16 cellular contexts compared by ENCODE assay signal in the genomic region with DNA sequence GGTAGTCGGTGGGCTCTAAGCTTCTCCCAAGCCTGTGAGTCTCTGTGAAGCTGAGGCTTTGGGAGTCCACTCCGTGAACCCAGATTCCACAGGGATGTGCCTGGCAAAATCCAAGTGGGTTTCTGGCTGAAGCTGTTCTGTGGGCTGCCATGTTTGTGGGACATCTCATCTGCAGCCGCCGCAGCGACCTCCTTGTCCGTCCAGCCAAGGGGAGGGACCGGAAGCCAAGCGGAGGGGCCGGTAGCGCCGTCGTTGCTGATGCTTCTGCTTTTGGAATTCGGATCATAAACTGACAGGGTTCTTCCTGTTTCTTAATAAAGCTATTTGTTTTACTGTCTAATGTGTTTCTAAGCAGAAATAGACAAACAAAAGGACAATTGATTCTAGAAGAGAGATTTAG. TPM values are rescaled to one million over a fixed set of nuclear protein-coding genes. Genes with fewer than 3 reads are reported as not detected.
DNase-seq lines count a peak whose midpoint lies in the region; ATAC-seq and TF ChIP-seq lines count a peak whose summit lies in the region.
"Had no signal": no experiment of that assay in that cellular context is flagged by ENCODE, and none has a peak within 500 bp of the region (broad histone marks: within the 10 kb centered on the region; RNA-seq: fewer than 3 reads in every experiment).

No MANE protein-coding gene starts in this region.

- H3K4ac ChIP-seq in neuronal stem cell (ENCODE audit: low read length), result no peak overlapping the region

- peak; percentile 77 for DNase-seq in GF-D8 (lab: John Stamatoyannopoulos, UW)
- DNase-seq in OCI-M1 (lab: John Stamatoyannopoulos, UW), result peak; percentile 46
- peak; percentile 81 for DNase-seq in Right ventricle myocardium superior
- no peak for DNase-seq in neuronal stem cell (ENCODE audit: low spot score)
- DNase-seq in stimulated activated CD4-positive, alpha-beta T cell treated with anti-CD3 and anti-CD28 coated beads, Interleukin-12 subunit alpha, Interleukin-12 subunit beta, amount 100 ng/mL, for 4 hours, result no peak
- no peak for DNase-seq in activated CD8-positive, alpha-beta T cell treated with anti-CD3 and anti-CD28 coated beads for 36 hours
- DNase-seq in activated naive CD4-positive, alpha-beta T cell (lab: John Stamatoyannopoulos, UW), result no peak
- DNase-seq: activated CD4-positive, alpha-beta memory T cell treated with anti-CD3 and anti-CD28 coated beads for 36 hours; Karpas-422; mammary epithelial cell; NCI-H187 treated with DMSO at 0.1 percent for 48 hours; NCI-H524 treated with DMSO at 0.1 percent for 48 hours had no signal

- H4K8ac ChIP-seq in neuronal stem cell (ENCODE audit: low read depth, low read length), result no peak overlapping the region

- H3K36me3 Mint-ChIP-seq in activated CD8-positive, alpha-beta T cell treated with anti-CD3 and anti-CD28 coated beads for 36 hours (ENCODE audit: low read depth), result no peaks in the 10 kb centered on the region
- H3K36me3 Mint-ChIP-seq: activated CD4-positive, alpha-beta memory T cell treated with anti-CD3 and anti-CD28 coated beads for 36 hours had no signal

- CTCF ChIA-PET in activated CD8-positive, alpha-beta T cell treated with anti-CD3 and anti-CD28 coated beads for 36 hours (lab: Charles Lee), result interaction anchor here (1.0 to 1.8 kb wide), 4 partner anchors 10 to 28 kb away, joined by 3 to 9 read pairs (median 4); no protein-coding TSS in a partner anchor

- no peak overlapping the region for H3K4me3 Mint-ChIP-seq in activated CD8-positive, alpha-beta T cell treated with anti-CD3 and anti-CD28 coated beads for 36 hours
- H3K4me3 Mint-ChIP-seq: activated CD4-positive, alpha-beta memory T cell treated with anti-CD3 and anti-CD28 coated beads for 36 hours; T-helper 1 cell treated with Interleukin-12 subunit alpha and Interleukin-12 subunit beta and Interleukin-4 antibody, amounts not matched to agents 30 μg/mL and 1 μg/mL, for 36 hours had no signal

- no peak overlapping the region for H2AFZ ChIP-seq in neuronal stem cell (ENCODE audit: low read length)

- peaks cover 45% of the 10 kb centered on the region for H3K27me3 Mint-ChIP-seq in activated CD8-positive, alpha-beta T cell treated with anti-CD3 and anti-CD28 coated beads for 36 hours

- H3K9me3 Mint-ChIP-seq in activated CD8-positive, alpha-beta T cell treated with anti-CD3 and anti-CD28 coated beads for 36 hours, result no peaks in the 10 kb centered on the region
- H3K9me3 Mint-ChIP-seq: activated CD4-positive, alpha-beta memory T cell treated with anti-CD3 and anti-CD28 coated beads for 36 hours; T-helper 1 cell treated with Interleukin-12 subunit alpha and Interleukin-12 subunit beta and Interleukin-4 antibody, amounts not matched to agents 30 μg/mL and 1 μg/mL, for 36 hours had no signal

- no peak overlapping the region for H3K27ac Mint-ChIP-seq in activated CD8-positive, alpha-beta T cell treated with anti-CD3 and anti-CD28 coated beads for 36 hours
- H3K27ac Mint-ChIP-seq: activated CD4-positive, alpha-beta memory T cell treated with anti-CD3 and anti-CD28 coated beads for 36 hours; T-helper 1 cell treated with Interleukin-12 subunit alpha and Interleukin-12 subunit beta and Interleukin-4 antibody, amounts not matched to agents 30 μg/mL and 1 μg/mL, for 36 hours had no signal

- H3K27ac ChIP-seq in neuronal stem cell (replicated peaks; ENCODE audit: low read length), result no peak overlapping the region

- WGBS in neuronal stem cell (ENCODE audit: extremely low coverage in 2 of 2, insufficient read length in 2 of 2, insufficient replicate concordance in 1 of 2), 2 donors, result no CpG with 5 or more reads among the region's 13 CpGs

- H3K4me2 ChIP-seq in neuronal stem cell (ENCODE audit: insufficient read depth, low read length, poor library complexity, severe bottlenecking), result no peak overlapping the region

- no peak overlapping the region for H3K14ac ChIP-seq in neuronal stem cell (ENCODE audit: low read length)

- no peak for TF ChIP-seq CTCF in activated CD8-positive, alpha-beta T cell treated with anti-CD3 and anti-CD28 coated beads for 36 hours (IDR thresholded peaks at IDR 0.05)

- no peak overlapping the region for H2AK5ac ChIP-seq in neuronal stem cell (ENCODE audit: low read depth, low read length)

- H3K23ac ChIP-seq in neuronal stem cell (ENCODE audit: low read depth, low read length, poor library complexity), result no peak overlapping the region

- H2BK12ac ChIP-seq in neuronal stem cell (ENCODE audit: low read length), result no peak overlapping the region

- peaks cover 0 to 35% of the 10 kb centered on the region in 2 donors for H3K36me3 ChIP-seq in neuronal stem cell (replicated peaks in 1 of 2; ENCODE audit: control insufficient read depth in 2 of 2, insufficient read depth in 2 of 2, low read length in 2 of 2)
- H3K36me3 ChIP-seq: HAP-1 had no signal

- intact Hi-C loops in Right ventricle myocardium superior (cut with DNase I), result no loop called here
- intact Hi-C loops in activated CD8-positive, alpha-beta T cell treated with anti-CD3 and anti-CD28 coated beads for 36 hours (cut with micrococcal nuclease), result no loop called here

- H2BK15ac ChIP-seq in neuronal stem cell (ENCODE audit: low read length), result no peak overlapping the region

- no peaks in the 10 kb centered on the region for H3K79me1 ChIP-seq in neuronal stem cell (ENCODE audit: low read depth, low read length)

- peaks cover 2 to 53% of the 10 kb centered on the region in 2 donors for H3K9me3 ChIP-seq in neuronal stem cell (replicated peaks in 1 of 2; ENCODE audit: control insufficient read depth in 2 of 2, insufficient read depth in 1 of 2, low read depth in 1 of 2, low read length in 2 of 2)
- H3K9me3 ChIP-seq: HAP-1 had no signal

- H2BK120ac ChIP-seq in neuronal stem cell (ENCODE audit: low read depth, low read length), result no peak overlapping the region

- H3K18ac ChIP-seq in neuronal stem cell (ENCODE audit: low read length), result peak overlapping the region; percentile 35

- no peak overlapping the region for H3K9ac ChIP-seq in neuronal stem cell (ENCODE audit: low read depth, low read length, poor library complexity)

- peak; percentile 52 for ATAC-seq in Right ventricle myocardium superior (ENCODE audit: poor library complexity)
- ATAC-seq in GM21528 (IDR thresholded peaks at IDR 0.05; ENCODE audit: low FRiP score, unreplicated experiment), result no peak
- ATAC-seq in activated CD8-positive, alpha-beta T cell treated with anti-CD3 and anti-CD28 coated beads for 36 hours, result no peak

- peaks cover 1 to 7% of the 10 kb centered on the region in 2 donors for H3K4me1 ChIP-seq in neuronal stem cell (ENCODE audit: control insufficient read depth in 2 of 2, insufficient read depth in 1 of 2, low read depth in 1 of 2, low read length in 2 of 2)
- H3K4me1 ChIP-seq: HAP-1 had no signal

- H2BK5ac ChIP-seq in neuronal stem cell (ENCODE audit: low read length), result no peak overlapping the region

- H3K27me3 ChIP-seq in neuronal stem cell (ENCODE audit: control insufficient read depth in 3 of 3, insufficient read depth in 3 of 3, low read depth in 1 of 3, low read length in 3 of 3), result no peaks in the 10 kb centered on the region

- H3K4me1 Mint-ChIP-seq in activated CD8-positive, alpha-beta T cell treated with anti-CD3 and anti-CD28 coated beads for 36 hours (ENCODE audit: low read depth), result no peaks in the 10 kb centered on the region

- no peak overlapping the region for H3K4me3 ChIP-seq in neuronal stem cell (ENCODE audit: low read length in 2 of 2)
- H3K4me3 ChIP-seq: HAP-1, smooth muscle cell had no signal

- POLR2A ChIA-PET in activated CD8-positive, alpha-beta T cell treated with anti-CD3 and anti-CD28 coated beads for 36 hours (lab: Charles Lee), result interaction anchor here (0.6 kb wide), 1 partner anchor 112 kb away, joined by 4 read pairs; no protein-coding TSS in a partner anchor

- H4K91ac ChIP-seq in neuronal stem cell (ENCODE audit: low read depth, low read length, poor library complexity), result no peak overlapping the region

RNA-seq across cellular contexts. Expression of gene KIF26B, which starts 13.3 kb away (rescaled TPM):
- 2.4 TPM for total RNA-seq in Right ventricle myocardium superior
- polyA plus RNA-seq in neuronal stem cell (2013, experiment 1 of 2), result 0.33 TPM
- 0.26 TPM for polyA plus RNA-seq in neuronal stem cell (2013, experiment 2 of 2)
- under 1 TPM; 0.16 TPM for total RNA-seq in activated CD8-positive, alpha-beta T cell treated with anti-CD3 and anti-CD28 coated beads for 36 hours
- total RNA-seq: activated CD4-positive, alpha-beta memory T cell treated with anti-CD3 and anti-CD28 coated beads for 36 hours had no signal

Comparison
In these comparisons a context has a peak if more than half of its experiments do, and no peak if none do; other contexts are left out.
1. DNase-seq: peak in GF-D8 (single experiment), OCI-M1 (single experiment) and Right ventricle myocardium superior (single experiment); none in neuronal stem cell (single experiment), stimulated activated CD4-positive, alpha-beta T cell treated with anti-CD3 and anti-CD28 coated beads, Interleukin-12 subunit alpha, Interleukin-12 subunit beta, amount 100 ng/mL, for 4 hours (single experiment), activated CD8-positive, alpha-beta T cell treated with anti-CD3 and anti-CD28 coated beads for 36 hours (single experiment) and activated naive CD4-positive, alpha-beta T cell (0 of 4).